8 cellular contexts compared by ENCODE assay signal in the genomic region with DNA sequence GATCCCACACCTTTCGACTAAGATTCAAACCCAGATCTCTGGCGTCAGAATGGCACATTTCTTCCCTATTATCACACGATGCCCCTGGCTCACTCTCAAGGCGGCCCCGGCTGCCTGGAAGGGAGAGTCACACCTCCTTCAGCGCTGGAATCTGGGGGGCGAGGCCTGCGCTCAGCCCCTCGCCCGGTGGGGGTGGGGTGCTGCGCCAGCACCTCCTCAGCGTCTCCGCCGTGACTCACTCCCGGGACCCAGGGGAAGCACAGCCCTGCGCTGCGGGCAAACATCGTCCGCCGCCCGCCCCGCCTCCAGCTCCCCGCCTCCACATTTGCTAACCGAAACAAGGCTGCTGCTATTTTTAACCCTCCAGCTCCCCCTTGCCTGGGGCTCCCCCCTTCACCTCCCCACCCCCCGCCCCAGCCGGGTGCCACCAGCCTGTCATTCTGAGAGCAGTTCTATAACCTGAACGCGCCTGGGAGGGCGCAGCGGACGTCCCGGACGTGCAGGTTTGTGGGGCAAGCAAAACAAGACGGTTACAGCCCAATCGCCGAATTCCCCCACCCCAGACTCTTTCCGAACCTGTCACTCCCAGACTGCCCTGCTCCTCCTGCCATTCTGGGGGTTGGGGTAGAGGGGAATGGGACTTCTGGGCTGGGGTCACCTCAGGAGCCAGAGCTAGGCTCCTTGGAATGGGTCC. TPM values are rescaled to one million over a fixed set of nuclear protein-coding genes. Genes with fewer than 3 reads are reported as not detected.
A peak's percentile ranks its signal among the peaks of the same experiment; 100 is the strongest.
DNase-seq lines count a peak whose midpoint lies in the region; ATAC-seq and TF ChIP-seq lines count a peak whose summit lies in the region.

No MANE protein-coding gene starts in this region.

- peak; percentile 45 for TF ChIP-seq POLR2A in GM19099 (IDR thresholded peaks at IDR 0.05; ENCODE audit: extremely low read depth, insufficient read length, low read depth)

- no peak for TF ChIP-seq CTCF in upper lobe of right lung (IDR thresholded peaks at IDR 0.05)

- DNase-seq in ACHN (peak; percentile 93), SK-N-MC (ENCODE audit: low read depth, low spot score) (no peak), Right ventricle myocardium inferior (ENCODE audit: missing footprints) (peak; percentile 93), posterior vena cava (ENCODE audit: low spot score) (peak; percentile 97), upper lobe of right lung (peak; percentile 95)
- peak; percentile 89 to 95 for DNase-seq in activated naive CD4-positive, alpha-beta T cell treated with anti-CD3 and anti-CD28 coated beads, Interleukin-2, amount 50 U/mL, for 72 hours (ENCODE audit: low spot score in 2 of 2)

- H3K9me3 ChIP-seq in SK-N-MC (ENCODE audit: low read depth, low read length): no peaks in the 10 kb centered on the region
- H3K9me3 ChIP-seq in upper lobe of right lung: no peaks in the 10 kb centered on the region

- H3K36me3 Mint-ChIP-seq in activated naive CD4-positive, alpha-beta T cell treated with anti-CD3 and anti-CD28 coated beads, Interleukin-2, amount 50 U/mL, for 72 hours: peaks cover 33 to 65% of the 10 kb centered on the region in 2 donors

- peak overlapping the region; percentile 40 for H3K9ac ChIP-seq in SK-N-MC (ENCODE audit: insufficient read length)

- peak overlapping the region; percentile 74 for H3K4me3 ChIP-seq in SK-N-MC
- H3K4me3 ChIP-seq in upper lobe of right lung: peak overlapping the region; percentile 45

- no peaks in the 10 kb centered on the region for H3K27me3 ChIP-seq in upper lobe of right lung

- H3K27ac Mint-ChIP-seq in activated naive CD4-positive, alpha-beta T cell treated with anti-CD3 and anti-CD28 coated beads, Interleukin-2, amount 50 U/mL, for 72 hours: peak overlapping the region; percentile 99 to 100

- in situ Hi-C loops in ACHN (cut with HindIII; ENCODE audit: low pct_ligation_motif_present, low pct_unique_long_range_greater_than_20kb, low sequenced_read_pairs): no loop called here

- H3K9me3 Mint-ChIP-seq in activated naive CD4-positive, alpha-beta T cell treated with anti-CD3 and anti-CD28 coated beads, Interleukin-2, amount 50 U/mL, for 72 hours: peaks cover 0 to 4% of the 10 kb centered on the region in 2 donors

- H3K27ac ChIP-seq in SK-N-MC: peak overlapping the region; percentile 87
- H3K27ac ChIP-seq in upper lobe of right lung: peak overlapping the region; percentile 97

- no peaks in the 10 kb centered on the region for H3K36me3 ChIP-seq in SK-N-MC (ENCODE audit: insufficient read depth, low read length)
- no peaks in the 10 kb centered on the region for H3K36me3 ChIP-seq in upper lobe of right lung

- intact Hi-C loops in Right ventricle myocardium inferior (cut with DNase I) (no loop called here), posterior vena cava (cut with DNase I) (no loop called here), upper lobe of right lung (cut with DNase I) (no loop called here)

- ATAC-seq in HG03342 (IDR thresholded peaks at IDR 0.05; ENCODE audit: unreplicated experiment): peak; percentile 66
- peak; percentile 60 to 76 for ATAC-seq in activated naive CD4-positive, alpha-beta T cell treated with anti-CD3 and anti-CD28 coated beads, Interleukin-2, amount 50 U/mL, for 72 hours
- peak; percentile 74 for ATAC-seq in Right ventricle myocardium inferior
- ATAC-seq in upper lobe of right lung: peak; percentile 88

- H3K4me1 ChIP-seq in upper lobe of right lung: peaks cover 97% of the 10 kb centered on the region

RNA-seq across cellular contexts. Expression of a gene that starts 6.8 kb away (rescaled TPM):
- total RNA-seq in activated naive CD4-positive, alpha-beta T cell treated with anti-CD3 and anti-CD28 coated beads, Interleukin-2, amount 50 U/mL, for 72 hours: 100 to 1,000 TPM; 285 to 334 TPM
- 38.8 TPM for total RNA-seq in Right ventricle myocardium inferior
- total RNA-seq in posterior vena cava: 100 to 1,000 TPM; 111 to 126 TPM
- 135 TPM for total RNA-seq in upper lobe of right lung

RNA-seq across cellular contexts. Expression of a gene that starts 39.9 kb away (rescaled TPM):
- 1 to 10 TPM; 5.2 to 7.4 TPM for total RNA-seq in activated naive CD4-positive, alpha-beta T cell treated with anti-CD3 and anti-CD28 coated beads, Interleukin-2, amount 50 U/mL, for 72 hours
- total RNA-seq in Right ventricle myocardium inferior (23.2 TPM), posterior vena cava (10 to 100 TPM; 28.5 to 33.8 TPM), upper lobe of right lung (40.9 TPM)

RNA-seq across cellular contexts. Expression of a gene that starts 54.3 kb away (rescaled TPM):
- 1 to 10 TPM; 1.1 to 2.7 TPM for total RNA-seq in activated naive CD4-positive, alpha-beta T cell treated with anti-CD3 and anti-CD28 coated beads, Interleukin-2, amount 50 U/mL, for 72 hours
- total RNA-seq in Right ventricle myocardium inferior (37.3 TPM), posterior vena cava (10 to 100 TPM; 18.3 to 33.5 TPM), upper lobe of right lung (69.6 TPM)

Comparison
In these comparisons a context has a peak if more than half of its experiments do, and no peak if none do; other contexts are left out.
1. RNA of a gene that starts 54.3 kb away (total RNA-seq): 69.6 TPM in upper lobe of right lung (single experiment), 37.3 TPM in Right ventricle myocardium inferior (single experiment) and 18.3 to 33.5 TPM in posterior vena cava; 1.1 to 2.7 TPM in activated naive CD4-positive, alpha-beta T cell treated with anti-CD3 and anti-CD28 coated beads, Interleukin-2, amount 50 U/mL, for 72 hours; every median in the first group is over 4 times any median in the second.
2. Peak in every context shown above with its lines, with median percentiles within 50 percentile points of each other: ATAC-seq.